In the genomic region with DNA sequence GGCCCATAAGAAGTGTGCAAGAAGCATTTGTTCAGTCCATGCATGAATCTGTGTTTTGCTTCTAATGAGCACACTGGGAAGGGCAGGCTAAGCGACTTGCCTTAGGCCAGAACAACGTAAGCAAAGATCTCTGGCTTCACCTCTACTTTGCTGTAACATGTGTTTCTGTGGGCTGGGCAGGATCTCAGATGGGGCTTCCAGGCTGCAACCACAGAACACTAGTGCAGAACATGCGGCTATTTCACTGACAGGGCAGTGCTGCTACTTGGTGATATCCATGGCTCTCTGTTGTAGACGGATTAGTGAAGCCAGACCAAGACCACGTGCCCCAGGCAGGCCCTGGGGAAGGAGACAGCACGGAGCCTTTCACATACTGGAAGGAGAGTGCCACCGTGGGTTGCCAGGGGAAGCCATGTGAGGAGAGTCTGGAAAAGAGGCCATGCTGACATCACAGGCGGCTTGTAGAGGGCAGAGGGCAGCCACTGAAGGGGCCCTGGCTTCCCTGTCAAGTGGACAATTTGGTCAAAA, we compare ENCODE assay signal across 22 cellular contexts. TPM values are rescaled to one million over a fixed set of nuclear protein-coding genes. Genes with fewer than 3 reads are reported as not detected.
DNase-seq lines count a peak whose midpoint lies in the region; FAIRE-seq and TF ChIP-seq lines count a peak whose summit lies in the region.
"Had no signal": no experiment of that assay in that cellular context is flagged by ENCODE, and none has a peak within 500 bp of the region (broad histone marks: within the 10 kb centered on the region; RNA-seq: fewer than 3 reads in every experiment).

No MANE protein-coding gene starts in this region.

- TF ChIP-seq POLR2A in breast epithelium (IDR thresholded peaks at IDR 0.05) = no peak

- H3K14ac ChIP-seq in mesenchymal stem cell (ENCODE audit: low read length in 2 of 2) = peak overlapping the region in 1 of 2 experiments; percentile 83

- no peak overlapping the region for H2BK15ac ChIP-seq in mesenchymal stem cell (ENCODE audit: low read depth, poor library complexity, severe bottlenecking)

- H3K27me3 ChIP-seq in mesenchymal stem cell (ENCODE audit: control insufficient read depth in 1 of 2, insufficient read depth in 1 of 2, low read length in 2 of 2) = peaks cover 0 to 5% of the 10 kb centered on the region in 2 experiments
- H3K27me3 ChIP-seq in breast epithelium = no peaks in the 10 kb centered on the region

- intact Hi-C loops in breast epithelium (cut with DNase I; ENCODE audit: low total_unique reads) = no loop called here

- peaks cover 0 to 29% of the 10 kb centered on the region in 2 experiments for H3K36me3 ChIP-seq in mesenchymal stem cell (ENCODE audit: control insufficient read depth in 1 of 2, insufficient read depth in 2 of 2, low read depth in 1 of 2, low read length in 2 of 2)
- H3K36me3 ChIP-seq in breast epithelium = no peaks in the 10 kb centered on the region

- no peaks in the 10 kb centered on the region for H3K9me3 ChIP-seq in mesenchymal stem cell (ENCODE audit: control insufficient read depth, low read length)
- no peaks in the 10 kb centered on the region for H3K9me3 ChIP-seq in breast epithelium
- H3K9me3 ChIP-seq: A549 had no signal

- no peak overlapping the region for H2BK12ac ChIP-seq in mesenchymal stem cell (ENCODE audit: low read length in 2 of 2)

- H3K18ac ChIP-seq in mesenchymal stem cell (ENCODE audit: low read depth in 1 of 2, low read length in 2 of 2) = no peak overlapping the region

- no peak overlapping the region for H4K91ac ChIP-seq in mesenchymal stem cell (ENCODE audit: low read length)

- H2BK120ac ChIP-seq in mesenchymal stem cell (ENCODE audit: low read depth, low read length) = no peak overlapping the region

- no peak overlapping the region for H3K23ac ChIP-seq in mesenchymal stem cell (ENCODE audit: low read length in 2 of 2)

- no peak overlapping the region for H3K4ac ChIP-seq in mesenchymal stem cell (ENCODE audit: low read depth in 1 of 2, low read length in 2 of 2)

- no peak overlapping the region for H2BK5ac ChIP-seq in mesenchymal stem cell (ENCODE audit: low read depth, low read length, poor library complexity, severe bottlenecking)

- no peak for FAIRE-seq in D721Med (lab: Jason Lieb, UNC)
- FAIRE-seq: A549, GM12891, GM18507, H54 had no signal

- no peak for TF ChIP-seq CTCF in D721Med (IDR thresholded peaks at IDR 0.05; ENCODE audit: insufficient read depth, missing control alignments)
- no peak for TF ChIP-seq CTCF in breast epithelium (IDR thresholded peaks at IDR 0.05)

- no peaks in the 10 kb centered on the region for H3K79me1 ChIP-seq in mesenchymal stem cell (replicated peaks; ENCODE audit: low read length, poor library complexity, severe bottlenecking)

- H2AK5ac ChIP-seq in mesenchymal stem cell (ENCODE audit: low read length, severe bottlenecking) = peak overlapping the region; percentile 55

- H2AFZ ChIP-seq in mesenchymal stem cell (ENCODE audit: low read depth, low read length) = no peak overlapping the region

- H3K4me3 ChIP-seq in mesenchymal stem cell (ENCODE audit: insufficient read depth in 1 of 2, low read depth in 1 of 2, low read length in 2 of 2) (no peak overlapping the region), breast epithelium (no peak overlapping the region)
- H3K4me3 ChIP-seq: A549 had no signal

- DNase-seq in ELF-1 (ENCODE audit: low read depth, low spot score) (peak; percentile 20), islet precursor cell (peak; percentile 68), mesenchymal stem cell (no peak), NCI-H226 (no peak), D721Med (ENCODE audit: insufficient read length, low spot score) (no peak), breast epithelium (ENCODE audit: low spot score in 2 of 2) (no peak)
- DNase-seq: 8988T; ACHN; AML-193; Calu3; CD4-positive, alpha-beta memory T cell; COR-L47; DMS153; DND-41; GF-D8; GOT3; HCEC 1CT had no signal

- H3K27ac ChIP-seq in mesenchymal stem cell (ENCODE audit: low read length, poor library complexity, severe bottlenecking) = peak overlapping the region; percentile 76
- H3K27ac ChIP-seq in breast epithelium = no peak overlapping the region
- H3K27ac ChIP-seq: A549 had no signal

- no peak overlapping the region for H3K4me2 ChIP-seq in mesenchymal stem cell (ENCODE audit: low read length, poor library complexity, severe bottlenecking)
- H3K4me2 ChIP-seq: A549 had no signal

- H3K9ac ChIP-seq in mesenchymal stem cell (ENCODE audit: low read length) = no peak overlapping the region

- H4K8ac ChIP-seq in mesenchymal stem cell (ENCODE audit: low read length) = no peak overlapping the region

- H3K4me1 ChIP-seq in mesenchymal stem cell (ENCODE audit: control insufficient read depth, insufficient read depth, low read depth, low read length) (peaks cover 20% of the 10 kb centered on the region), breast epithelium (no peaks in the 10 kb centered on the region)
- H3K4me1 ChIP-seq: A549 had no signal

- WGBS in mesenchymal stem cell = 78% methylated on average over 8 of the region's 8 CpGs

RNA-seq across cellular contexts. Expression of a gene that starts 9.9 kb away (rescaled TPM):
- polyA plus RNA-seq in mesenchymal stem cell (2013, experiment 1 of 2) = 0.01 TPM
- polyA plus RNA-seq in mesenchymal stem cell (2013, experiment 2 of 2) = 0.10 TPM
- total RNA-seq in breast epithelium = 1 to 10 TPM in 1 of 3 donors, under 1 TPM in 1, not detected in 1; under 0.01 to 1.2 TPM
- total RNA-seq: CD4-positive, alpha-beta memory T cell had no signal
- polyA plus RNA-seq: BJ; CD4-positive, alpha-beta memory T cell had no signal

Comparison
In these comparisons a context has a peak if more than half of its experiments do, and no peak if none do; other contexts are left out.
1. DNase-seq: peak in ELF-1 (single experiment) and islet precursor cell (single experiment); none in mesenchymal stem cell (single experiment), NCI-H226 (single experiment), D721Med (single experiment) and breast epithelium (0 of 2).